ENCODE assay signal across 8 cellular contexts in the genomic region with DNA sequence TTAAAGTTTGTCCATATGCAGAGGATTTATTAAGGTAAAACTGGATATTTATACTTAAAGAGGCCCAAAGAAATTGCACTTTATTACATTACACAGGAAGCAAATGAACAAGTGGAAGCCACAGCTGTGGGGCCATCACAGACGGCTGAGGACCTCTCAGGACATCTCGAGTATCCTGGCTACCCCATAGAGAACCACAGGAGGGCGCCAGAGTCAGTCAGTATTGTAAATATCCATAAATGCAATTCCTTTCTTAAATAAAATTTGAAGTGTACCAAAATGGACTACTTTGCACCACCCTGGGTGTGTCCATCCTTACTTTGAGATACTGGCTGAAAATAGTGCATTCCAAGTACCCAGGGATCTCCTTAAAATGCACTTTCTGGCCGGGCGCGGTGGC.
A peak's percentile ranks its signal among the peaks of the same experiment; 100 is the strongest.
DNase-seq lines count a peak whose midpoint lies in the region; ATAC-seq and TF ChIP-seq lines count a peak whose summit lies in the region.

No MANE protein-coding gene starts in this region.

- CTCF ChIA-PET in AG04449 (lab: Yijun Ruan, JAX), result interaction anchor here (0.8 to 12.2 kb wide), 16 partner anchors 10 to 454 kb away, joined by 3 to 175 read pairs (median 8); no protein-coding TSS in a partner anchor

- peak; percentile 60 for TF ChIP-seq CTCF in AG04449 (IDR thresholded peaks at IDR 0.05; ENCODE audit: insufficient read depth, low read length, missing control alignments)
- no peak for TF ChIP-seq CTCF in coronary artery (IDR thresholded peaks at IDR 0.05)

- peak; percentile 57 for ATAC-seq in GM19351 (IDR thresholded peaks at IDR 0.05; ENCODE audit: unreplicated experiment)
- ATAC-seq in HG03439 (IDR thresholded peaks at IDR 0.05; ENCODE audit: unreplicated experiment), result no peak

- H3K27ac ChIP-seq in coronary artery, result no peak overlapping the region

- no peak for DNase-seq in AG04449 (ENCODE audit: low read depth, low spot score)
- peak; percentile 19 for DNase-seq in SK-N-DZ (ENCODE audit: low spot score)
- peak; percentile 30 for DNase-seq in fibroblast of the conjunctiva (ENCODE audit: low read depth)
- DNase-seq in coronary artery (ENCODE audit: low spot score), result no peak
- DNase-seq in DMS79 treated with DMSO at 0.1 percent for 48 hours (lab: John Stamatoyannopoulos, UW), result no peak
- no peak for DNase-seq in cerebellum (ENCODE audit: low spot score)

- H3K4me3 ChIP-seq in AG04449 (ENCODE audit: low read depth, low read length), result no peak overlapping the region
- no peak overlapping the region for H3K4me3 ChIP-seq in coronary artery

- POLR2A ChIA-PET in AG04449 (lab: Yijun Ruan, JAX), result no interaction called here

Comparison
In these comparisons a context has a peak if more than half of its experiments do, and no peak if none do; other contexts are left out.
1. DNase-seq: peak in SK-N-DZ (single experiment) and fibroblast of the conjunctiva (single experiment); none in AG04449 (single experiment), coronary artery (single experiment), DMS79 treated with DMSO at 0.1 percent for 48 hours (single experiment) and cerebellum (single experiment).